21 cellular contexts compared by ENCODE assay signal in genomic region chr2:234275515-234275914, GRCh38.
DNase-seq lines count a peak whose midpoint lies in the region; ATAC-seq and TF ChIP-seq lines count a peak whose summit lies in the region.
"Had no signal": no experiment of that assay in that cellular context is flagged by ENCODE, and none has a peak within 500 bp of the region (broad histone marks: within the 10 kb centered on the region; RNA-seq: fewer than 3 reads in every experiment).

No MANE protein-coding gene starts in this region.

- no peak overlapping the region for H3K4me3 ChIP-seq in HEK293 (ENCODE audit: low read depth, low read length)
- no peak overlapping the region for H3K4me3 ChIP-seq in WERI-Rb-1 (ENCODE audit: low read depth, low read length)
- H3K4me3 ChIP-seq: esophagus squamous epithelium, psoas muscle, skin epidermis had no signal

- DNase-seq in NCI-H748 (lab: John Stamatoyannopoulos, UW; ENCODE audit: unreplicated experiment) = peak; percentile 22
- DNase-seq in NCI-H748 treated with DMSO at 0.1 percent for 48 hours (lab: John Stamatoyannopoulos, UW) = no peak
- peak; percentile 83 for DNase-seq in NCI-H345 (lab: John Stamatoyannopoulos, UW)
- peak; percentile 33 for DNase-seq in myocyte (ENCODE audit: low read depth)
- DNase-seq in NCI-H2196 treated with DMSO at 0.1 percent for 48 hours (lab: John Stamatoyannopoulos, UW; ENCODE audit: unreplicated experiment) = no peak
- DNase-seq in WERI-Rb-1 = no peak
- DNase-seq: activated CD4-positive, alpha-beta T cell treated with anti-CD3 and anti-CD28 coated beads, Interleukin-2, amount 50 U/mL, for 1 hour; activated naive CD4-positive, alpha-beta T cell treated with anti-CD3 and anti-CD28 coated beads, Interleukin-2, amount 10 ng/mL, durations not matched to agents 7 days and 5 days; activated T-cell treated with anti-CD3 and anti-CD28 coated beads, Interleukin-2, amount 50 U/mL, for 24 hours; effector memory CD4-positive, alpha-beta T cell; esophagus squamous epithelium; IMR-90; MM.1S; psoas muscle; stimulated activated CD4-positive, alpha-beta T cell treated with anti-CD3 and anti-CD28 coated beads, Interleukin-4, amount 100 ng/mL, for 1 hour; SW 1271 had no signal

- CTCF ChIA-PET in HEK293 (lab: Yijun Ruan, JAX) = no interaction called here

- TF ChIP-seq CTCF in HEK293 (tag by site-specific recombination; IDR thresholded peaks at IDR 0.05) = no peak
- no peak for TF ChIP-seq CTCF in WERI-Rb-1 (IDR thresholded peaks at IDR 0.05; ENCODE audit: low read depth, low read length)

- H3K9me3 ChIP-seq in HEK293 (ENCODE audit: control insufficient read depth, insufficient read depth, low read depth, low read length) = no peaks in the 10 kb centered on the region
- H3K9me3 ChIP-seq in WERI-Rb-1 (ENCODE audit: severe bottlenecking) = peaks cover 4% of the 10 kb centered on the region
- H3K9me3 ChIP-seq: esophagus squamous epithelium, psoas muscle had no signal

- no peaks in the 10 kb centered on the region for H3K27me3 ChIP-seq in WERI-Rb-1 (ENCODE audit: insufficient read depth, low read depth, severe bottlenecking)

- H3K36me3 ChIP-seq in HEK293 (ENCODE audit: control insufficient read depth in 2 of 2, insufficient read depth in 1 of 2, low read length in 2 of 2) = no peaks in the 10 kb centered on the region
- no peaks in the 10 kb centered on the region for H3K36me3 ChIP-seq in WERI-Rb-1
- H3K36me3 ChIP-seq: esophagus squamous epithelium had no signal

- POLR2A ChIA-PET in HEK293 (lab: Yijun Ruan, JAX) = interaction anchor here (0.6 kb wide), 1 partner anchor 158 kb away, joined by 3 read pairs; no protein-coding TSS in a partner anchor

- ATAC-seq in HG03442 (IDR thresholded peaks at IDR 0.05; ENCODE audit: unreplicated experiment) = no peak
- ATAC-seq: HCT116, psoas muscle had no signal

- H3K4me1 ChIP-seq in HEK293 (ENCODE audit: control insufficient read depth, insufficient read depth, low read length) = no peaks in the 10 kb centered on the region
- H3K4me1 ChIP-seq: psoas muscle had no signal

- no peak overlapping the region for H3K27ac ChIP-seq in HEK293 (ENCODE audit: extremely low read depth, low read depth, low read length)
- H3K27ac ChIP-seq in WERI-Rb-1 = no peak overlapping the region
- H3K27ac ChIP-seq: C4-2B, esophagus squamous epithelium, psoas muscle, skin epidermis had no signal

TF ChIP-seq in HEK293, 187 proteins besides CTCF, POLR2A, EP300 and RAD21:
- TF ChIP-seq KLF1 (tag by site-specific recombination; IDR thresholded peaks at IDR 0.05) (no peak), ZIC2 (tag by site-specific recombination; IDR thresholded peaks at IDR 0.05) (peak; percentile 77)
- TF ChIP-seq, protein P1, sequence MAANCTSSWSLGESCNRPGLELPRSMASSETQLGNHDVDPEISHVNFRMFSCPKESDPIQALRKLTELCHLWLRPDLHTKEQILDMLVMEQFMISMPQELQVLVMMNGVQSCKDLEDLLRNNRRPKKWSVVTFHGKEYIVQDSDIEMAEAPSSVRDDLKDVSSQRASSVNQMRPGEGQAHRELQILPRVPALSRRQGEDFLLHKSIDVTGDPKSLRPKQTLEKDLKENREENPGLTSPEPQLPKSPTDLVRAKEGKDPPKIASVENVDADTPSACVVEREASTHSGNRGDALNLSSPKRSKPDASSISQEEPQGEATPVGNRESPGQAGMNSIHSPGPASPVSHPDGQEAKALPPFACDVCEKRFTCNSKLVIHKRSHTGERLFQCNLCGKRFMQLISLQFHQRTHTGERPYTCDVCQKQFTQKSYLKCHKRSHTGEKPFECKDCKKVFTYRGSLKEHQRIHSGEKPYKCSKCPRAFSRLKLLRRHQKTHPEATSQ (tag by site-specific recombination; IDR thresholded peaks at IDR 0.05) = no peak

Comparison
In these comparisons a context has a peak if more than half of its experiments do, and no peak if none do; other contexts are left out.
1. DNase-seq: peak in NCI-H748 (single experiment), NCI-H345 (single experiment) and myocyte (single experiment); none in NCI-H748 treated with DMSO at 0.1 percent for 48 hours (single experiment), NCI-H2196 treated with DMSO at 0.1 percent for 48 hours (single experiment) and WERI-Rb-1 (single experiment).